Comparison of ENCODE assay signal across 25 cellular contexts in the genomic region with DNA sequence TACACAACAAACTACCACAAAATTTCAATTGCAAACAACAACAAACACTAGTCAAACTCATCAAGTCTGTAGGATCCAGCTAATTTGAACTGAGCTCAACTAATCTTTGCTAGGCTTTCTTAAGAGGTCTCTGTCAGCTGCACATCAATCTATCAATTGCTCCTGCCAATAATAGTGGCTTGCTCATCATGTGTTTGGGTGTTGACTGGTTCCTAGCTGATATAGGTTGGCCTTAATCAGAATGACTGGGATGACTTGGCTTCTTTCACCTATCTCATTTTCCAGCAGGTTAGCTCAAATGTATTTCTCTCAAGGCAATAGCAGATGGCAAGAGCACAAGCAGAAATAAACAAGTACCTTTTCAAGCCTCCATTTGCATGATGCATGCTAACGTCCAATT.
"Had no signal": no experiment of that assay in that cellular context is flagged by ENCODE, and none has a peak within 500 bp of the region (broad histone marks: within the 10 kb centered on the region; RNA-seq: fewer than 3 reads in every experiment).

No MANE protein-coding gene starts in this region.

- H3K4me1 Mint-ChIP-seq: naive thymus-derived CD4-positive, alpha-beta T cell; stimulated activated naive CD8-positive, alpha-beta T cell treated with anti-CD3 and anti-CD28 coated beads, Interleukin-15, amount 100 ng/mL, for 72 hours had no signal

- H3K4me3 Mint-ChIP-seq: effector memory CD8-positive, alpha-beta T cell; naive thymus-derived CD4-positive, alpha-beta T cell; nephron; neural progenitor cell; stimulated activated naive CD8-positive, alpha-beta T cell treated with anti-CD3 and anti-CD28 coated beads, Interleukin-15, amount 100 ng/mL, for 72 hours had no signal

- H3K36me3 Mint-ChIP-seq: naive thymus-derived CD4-positive, alpha-beta T cell; neural progenitor cell had no signal

- H3K9me3 Mint-ChIP-seq: nephron, neural progenitor cell had no signal

- DNase-seq: cortex of kidney; effector memory CD8-positive, alpha-beta T cell; foreskin melanocyte; glutamatergic neuron; heart right ventricle; hippocampal formation; left cardiac atrium; left lung; mesenchymal stem cell; midbrain; naive thymus-derived CD4-positive, alpha-beta T cell; stimulated activated CD4-positive, alpha-beta T cell treated with anti-CD3 and anti-CD28 coated beads, Interleukin-12 subunit alpha, Interleukin-12 subunit beta, amount 100 ng/mL, for 4 hours; stimulated activated CD4-positive, alpha-beta T cell treated with anti-CD3 and anti-CD28 coated beads, Interleukin-1b, Interleukin-23, amount 100 ng/mL, for 48 hours; stimulated activated CD4-positive, alpha-beta T cell treated with anti-CD3 and anti-CD28 coated beads, Interleukin-4, amount 100 ng/mL, for 1 hour; stimulated activated CD8-positive, alpha-beta memory T cell treated with anti-CD3 and anti-CD28 coated beads, Interleukin-4, amount 100 ng/mL, for 48 hours; stimulated activated naive CD4-positive, alpha-beta T cell; stimulated activated naive CD8-positive, alpha-beta T cell treated with anti-CD3 and anti-CD28 coated beads, Interleukin-15, amount 100 ng/mL, for 72 hours; transverse colon; upper lobe of right lung; uterus had no signal

- ATAC-seq: effector memory CD8-positive, alpha-beta T cell; heart right ventricle; left cardiac atrium; left lung; naive thymus-derived CD4-positive, alpha-beta T cell; sciatic nerve; stimulated activated naive CD8-positive, alpha-beta T cell treated with anti-CD3 and anti-CD28 coated beads, Interleukin-15, amount 100 ng/mL, for 72 hours; upper lobe of right lung had no signal

- FAIRE-seq: endometrium, islet of Langerhans had no signal

- H3K27ac Mint-ChIP-seq: effector memory CD8-positive, alpha-beta T cell; naive thymus-derived CD4-positive, alpha-beta T cell; nephron; neural progenitor cell; stimulated activated naive CD8-positive, alpha-beta T cell treated with anti-CD3 and anti-CD28 coated beads, Interleukin-15, amount 100 ng/mL, for 72 hours had no signal
